9 cellular contexts compared by ENCODE assay signal in the genomic region with DNA sequence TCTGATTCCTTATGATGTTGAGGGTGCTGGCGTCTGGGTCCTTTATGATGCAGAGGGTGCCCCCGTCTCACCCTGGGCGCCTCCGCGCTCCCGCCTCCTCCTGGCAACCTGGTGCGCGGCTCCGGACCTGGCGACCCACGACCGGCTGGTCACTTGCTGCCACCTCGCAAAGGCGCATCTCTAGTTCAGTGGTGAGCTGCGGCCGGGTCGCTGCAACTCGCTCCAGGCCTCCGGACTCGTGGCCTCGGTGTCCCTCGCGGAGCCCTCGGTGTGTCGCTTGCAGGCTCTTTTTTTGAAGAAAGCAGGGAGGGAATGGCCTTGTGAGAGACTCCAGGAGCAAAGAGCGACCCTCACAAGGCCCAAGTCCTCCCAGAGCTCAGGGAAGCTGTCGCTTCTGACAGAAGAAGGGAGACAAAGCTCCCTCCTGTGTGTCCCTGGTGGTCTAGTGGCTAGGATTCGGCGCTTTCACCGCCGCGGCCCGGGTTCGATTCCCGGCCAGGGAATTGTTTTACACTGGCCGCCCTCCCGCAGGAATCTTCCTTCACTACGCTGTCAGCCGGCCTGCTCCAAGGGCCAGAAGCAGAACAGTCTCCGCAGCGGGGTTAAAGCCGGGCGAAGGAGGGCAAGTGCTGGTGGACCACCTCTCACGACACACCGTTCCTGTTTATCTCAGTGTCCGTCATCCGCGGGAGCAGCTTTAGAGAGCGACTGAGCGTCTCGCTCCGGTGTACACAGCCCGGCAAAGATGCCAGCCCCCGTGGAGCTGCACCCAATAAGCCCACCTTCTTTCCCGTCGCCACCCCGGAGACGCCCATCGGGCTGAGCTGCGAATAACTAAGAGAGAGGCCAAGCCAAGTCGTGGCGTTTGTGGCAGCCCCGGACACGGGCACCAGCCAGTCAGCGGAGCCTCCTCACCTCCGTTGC. TPM values are rescaled to one million over a fixed set of nuclear protein-coding genes. Genes with fewer than 3 reads are reported as not detected.
A peak's percentile ranks its signal among the peaks of the same experiment; 100 is the strongest.
DNase-seq lines count a peak whose midpoint lies in the region; ATAC-seq and TF ChIP-seq lines count a peak whose summit lies in the region.
"Not testable (repeated sequence)": the region's sequence is repeated elsewhere in the genome, so short reads cannot be mapped to it uniquely, and the experiment has no call there.
"Had no signal": no experiment of that assay in that cellular context is flagged by ENCODE, and none has a peak within 500 bp of the region (broad histone marks: within the 10 kb centered on the region; RNA-seq: fewer than 3 reads in every experiment).

No MANE protein-coding gene starts in this region.

- not testable (repeated sequence) for H3K9ac ChIP-seq in iPS-18a (ENCODE audit: low read length)
- H3K9ac ChIP-seq in neuronal stem cell (ENCODE audit: low read depth, low read length, poor library complexity) = peak overlapping the region; percentile 86

- H3K36me3 ChIP-seq in H7 (replicated peaks; ENCODE audit: control insufficient read depth, insufficient read depth, low read length); esophagus (ENCODE audit: control insufficient read depth in 2 of 2, insufficient read depth in 2 of 2, low read length in 1 of 2); iPS-18a (ENCODE audit: control insufficient read depth, low read depth, low read length); neuronal stem cell (replicated peaks in 1 of 2; ENCODE audit: control insufficient read depth in 2 of 2, insufficient read depth in 2 of 2, low read length in 2 of 2): not testable (repeated sequence)

- not testable (repeated sequence) for H3K9me3 Mint-ChIP-seq in T-cell; activated naive CD8-positive, alpha-beta T cell treated with anti-CD3 and anti-CD28 coated beads, Interleukin-2, amount 50 U/mL, for 24 hours

- H4K91ac ChIP-seq in neuronal stem cell (ENCODE audit: low read depth, low read length, poor library complexity) = not testable (repeated sequence)

- H2AFZ ChIP-seq in neuronal stem cell (ENCODE audit: low read length) = peak overlapping the region; percentile 43

- not testable (repeated sequence) for H3K79me1 ChIP-seq in neuronal stem cell (ENCODE audit: low read depth, low read length)

- not testable (repeated sequence) for H3K36me3 Mint-ChIP-seq in T-cell; activated naive CD8-positive, alpha-beta T cell treated with anti-CD3 and anti-CD28 coated beads, Interleukin-2, amount 50 U/mL, for 24 hours (ENCODE audit: low read depth)

- peaks cover 11 to 13% (median 12%) of the 10 kb centered on the region in 3 donors for H3K4me1 Mint-ChIP-seq in T-cell
- H3K4me1 Mint-ChIP-seq in activated naive CD8-positive, alpha-beta T cell treated with anti-CD3 and anti-CD28 coated beads, Interleukin-2, amount 50 U/mL, for 24 hours = not testable (repeated sequence)

- not testable (repeated sequence) for H2BK12ac ChIP-seq in neuronal stem cell (ENCODE audit: low read length)

- H2BK5ac ChIP-seq in neuronal stem cell (ENCODE audit: low read length) = not testable (repeated sequence)

- H3K14ac ChIP-seq in neuronal stem cell (ENCODE audit: low read length) = peak overlapping the region; percentile 89

- H3K23ac ChIP-seq in neuronal stem cell (ENCODE audit: low read depth, low read length, poor library complexity) = peak overlapping the region; percentile 96

- H3K27me3 ChIP-seq in H7 (ENCODE audit: control insufficient read depth, insufficient read depth, low read length) = peaks cover 27% of the 10 kb centered on the region
- H3K27me3 ChIP-seq in esophagus (ENCODE audit: control insufficient read depth in 1 of 2, insufficient read depth in 2 of 2, low read length in 2 of 2); neuronal stem cell (ENCODE audit: control insufficient read depth in 3 of 3, insufficient read depth in 3 of 3, low read depth in 1 of 3, low read length in 3 of 3): not testable (repeated sequence)
- peaks cover 41% of the 10 kb centered on the region for H3K27me3 ChIP-seq in iPS-18a (ENCODE audit: control insufficient read depth, insufficient read depth, low read length)

- DNase-seq in AG09309 (ENCODE audit: low read depth) = peak; percentile 24
- DNase-seq in H7 = peak; percentile 82
- DNase-seq in T-cell = peak in 6 of 34 experiments; percentile 10 to 44 (median 20)
- peak; percentile 83 for DNase-seq in activated naive CD8-positive, alpha-beta T cell treated with anti-CD3 and anti-CD28 coated beads, Interleukin-2, amount 50 U/mL, for 24 hours
- DNase-seq in neuronal stem cell (ENCODE audit: low spot score) = peak; percentile 80
- DNase-seq in stimulated activated CD4-positive, alpha-beta T cell treated with anti-CD3 and anti-CD28 coated beads, TNF-alpha, amount 100 ng/mL, for 24 hours (ENCODE audit: low read depth in 3 of 3) = peak; percentile 28 to 69 (median 51)

- ATAC-seq in T-cell (replicated peaks in 1 of 4) = peak; percentile 63 to 76 (median 69)
- ATAC-seq in activated naive CD8-positive, alpha-beta T cell treated with anti-CD3 and anti-CD28 coated beads, Interleukin-2, amount 50 U/mL, for 24 hours = peak; percentile 98

- H3K4me3 Mint-ChIP-seq in T-cell = peak overlapping the region; percentile 74 to 85 (median 75)
- peak overlapping the region; percentile 75 for H3K4me3 Mint-ChIP-seq in activated naive CD8-positive, alpha-beta T cell treated with anti-CD3 and anti-CD28 coated beads, Interleukin-2, amount 50 U/mL, for 24 hours

- not testable (repeated sequence) for H2BK120ac ChIP-seq in neuronal stem cell (ENCODE audit: low read depth, low read length)

- H3K18ac ChIP-seq in neuronal stem cell (ENCODE audit: low read length) = peak overlapping the region; percentile 95

- H2AK5ac ChIP-seq in neuronal stem cell (ENCODE audit: low read depth, low read length) = peak overlapping the region; percentile 46

- not testable (repeated sequence) for H4K8ac ChIP-seq in neuronal stem cell (ENCODE audit: low read depth, low read length)

- peak overlapping the region; percentile 93 for H3K4me2 ChIP-seq in neuronal stem cell (ENCODE audit: insufficient read depth, low read length, poor library complexity, severe bottlenecking)

- peaks cover 12 to 40% of the 10 kb centered on the region in 2 donors for H3K27me3 Mint-ChIP-seq in T-cell
- peaks cover 37% of the 10 kb centered on the region for H3K27me3 Mint-ChIP-seq in activated naive CD8-positive, alpha-beta T cell treated with anti-CD3 and anti-CD28 coated beads, Interleukin-2, amount 50 U/mL, for 24 hours

- H3K27ac Mint-ChIP-seq in T-cell = peak overlapping the region in 1 of 2 donors; percentile 65
- H3K27ac Mint-ChIP-seq in activated naive CD8-positive, alpha-beta T cell treated with anti-CD3 and anti-CD28 coated beads, Interleukin-2, amount 50 U/mL, for 24 hours = peak overlapping the region; percentile 81

- H3K9me3 ChIP-seq in esophagus (ENCODE audit: control insufficient read depth in 2 of 2, insufficient read depth in 1 of 2, low read depth in 1 of 2, low read length in 1 of 2); iPS-18a (ENCODE audit: control insufficient read depth, low read depth, low read length); neuronal stem cell (replicated peaks in 1 of 2; ENCODE audit: control insufficient read depth in 2 of 2, insufficient read depth in 1 of 2, low read depth in 1 of 2, low read length in 2 of 2): not testable (repeated sequence)

- not testable (repeated sequence) for H2BK15ac ChIP-seq in neuronal stem cell (ENCODE audit: low read length)

- CTCF ChIA-PET in T-cell (lab: Charles Lee) = not testable (repeated sequence)

- H3K4me1 ChIP-seq in esophagus (ENCODE audit: control insufficient read depth in 2 of 2, insufficient read depth in 2 of 2, low read length in 1 of 2); iPS-18a (ENCODE audit: control insufficient read depth, low read depth, low read length); neuronal stem cell (ENCODE audit: control insufficient read depth in 2 of 2, insufficient read depth in 1 of 2, low read depth in 1 of 2, low read length in 2 of 2): not testable (repeated sequence)

- H3K27ac ChIP-seq in esophagus (ENCODE audit: low read depth in 2 of 2, low read length in 1 of 2); iPS-18a (ENCODE audit: low read length): not testable (repeated sequence)
- H3K27ac ChIP-seq in neuronal stem cell (replicated peaks; ENCODE audit: low read length) = peak overlapping the region; percentile 30

- POLR2A ChIA-PET in T-cell (lab: Charles Lee) = not testable (repeated sequence)

- not testable (repeated sequence) for H3K4ac ChIP-seq in neuronal stem cell (ENCODE audit: low read length)

- 25 to 26% methylated on average over 59 of the region's 66 CpGs for WGBS in esophagus, 2 donors
- no CpG with 5 or more reads among the region's 66 CpGs for WGBS in neuronal stem cell (ENCODE audit: extremely low coverage in 2 of 2, insufficient read length in 2 of 2, insufficient replicate concordance in 1 of 2), 2 donors

- not testable (repeated sequence) for TF ChIP-seq CTCF in AG09309 (IDR thresholded peaks at IDR 0.05; ENCODE audit: control insufficient read depth, insufficient read depth, low read depth, low read length, missing control alignments)

- H3K4me3 ChIP-seq in AG09309 (ENCODE audit: control insufficient read depth, low read depth, low read length) = not testable (repeated sequence)
- H3K4me3 ChIP-seq in H7 (ENCODE audit: insufficient read depth, low read depth, low read length) = peak overlapping the region; percentile 71
- peak overlapping the region; percentile 29 to 31 for H3K4me3 ChIP-seq in esophagus (ENCODE audit: low read depth in 1 of 2, low read length in 2 of 2)
- H3K4me3 ChIP-seq in iPS-18a (ENCODE audit: low read length) = peak overlapping the region; percentile 73
- H3K4me3 ChIP-seq in neuronal stem cell (ENCODE audit: low read length in 2 of 2) = peak overlapping the region; percentile 24 to 87

RNA-seq across cellular contexts. Expression of gene RNU1-2, which starts 23.4 kb away (rescaled TPM):
- total RNA-seq in H7 (2014; rRNA removed; shearing (Covaris generic)) = under 0.01 TPM in 2 replicates
- total RNA-seq in T-cell = 1,000 to 10,000 TPM; 2,148 to 4,743 (median 3,650) TPM
- not detected for polyA plus RNA-seq in esophagus
- 14.3 TPM for polyA plus RNA-seq in neuronal stem cell (2013, experiment 1 of 2)
- 15.9 TPM for polyA plus RNA-seq in neuronal stem cell (2013, experiment 2 of 2)
- polyA plus RNA-seq: BJ had no signal

RNA-seq across cellular contexts. Expression of gene CROCC, which starts 49.3 kb away (rescaled TPM):
- total RNA-seq in H7 (2014; rRNA removed; shearing (Covaris generic)) = 59.5 and 92.3 TPM in 2 replicates
- total RNA-seq in T-cell = 100 to 1,000 TPM in 1 of 5 donors, 10 to 100 TPM in 4; 59.3 to 104 (median 86.4) TPM
- polyA plus RNA-seq in esophagus = 10 to 100 TPM; 15.5 to 64.1 TPM
- polyA plus RNA-seq in neuronal stem cell (2013, experiment 1 of 2) = 26.8 TPM
- 24.4 TPM for polyA plus RNA-seq in neuronal stem cell (2013, experiment 2 of 2)

Comparison
In these comparisons a context has a peak if more than half of its experiments do, and no peak if none do; other contexts are left out.
1. RNA of gene RNU1-2, which starts 23.4 kb away (total RNA-seq): 2,148 to 4,743 TPM in T-cell; under 0.01 TPM in H7; every median in the first group is over 1,000 times any median in the second.